In the genomic region with DNA sequence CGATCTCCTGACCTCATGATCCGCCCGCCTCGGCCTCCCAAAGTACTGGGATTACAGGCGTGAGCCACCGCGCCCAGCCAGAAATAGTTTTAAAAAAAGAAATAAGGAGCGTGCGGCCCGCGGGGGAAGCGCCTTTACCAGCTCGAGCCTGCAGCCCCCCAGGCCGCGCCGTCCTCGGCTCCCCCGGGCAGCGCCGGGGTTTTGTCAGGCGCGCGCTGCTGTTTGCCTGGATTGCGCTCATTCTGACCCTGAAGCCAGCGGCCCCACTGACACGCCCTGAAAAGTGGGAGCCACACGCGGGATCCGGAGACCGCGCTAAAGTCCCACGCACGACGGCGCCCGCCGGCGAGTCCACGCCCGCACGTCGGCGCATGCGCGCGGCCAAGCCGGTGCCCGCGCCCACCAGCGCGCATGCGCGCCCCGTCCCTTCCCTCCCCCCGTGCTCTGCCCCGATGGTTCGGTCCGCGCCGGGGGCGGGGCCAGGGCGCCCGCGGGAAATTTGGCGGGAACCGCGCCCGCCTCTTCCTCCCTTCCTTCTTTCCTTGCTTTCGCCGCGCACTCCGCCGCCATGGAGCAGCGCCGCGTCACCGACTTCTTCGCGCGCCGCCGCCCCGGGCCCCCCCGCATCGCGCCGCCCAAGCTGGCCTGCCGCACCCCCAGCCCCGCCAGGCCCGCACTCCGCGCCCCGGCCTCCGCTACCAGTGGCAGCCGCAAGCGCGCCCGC, we compare ENCODE assay signal across 1 cellular context.
TF ChIP-seq lines count a peak whose summit lies in the region.

A gene (plus strand): TSS at position 526 of the 724 bp plus-strand sequence. CDS start 43 bp downstream, at position 569.

TF ChIP-seq in HepG2, 621 proteins besides CTCF, POLR2A, EP300 and RAD21 (continued from another document and continues in another):
- TF ChIP-seq, protein P1, sequence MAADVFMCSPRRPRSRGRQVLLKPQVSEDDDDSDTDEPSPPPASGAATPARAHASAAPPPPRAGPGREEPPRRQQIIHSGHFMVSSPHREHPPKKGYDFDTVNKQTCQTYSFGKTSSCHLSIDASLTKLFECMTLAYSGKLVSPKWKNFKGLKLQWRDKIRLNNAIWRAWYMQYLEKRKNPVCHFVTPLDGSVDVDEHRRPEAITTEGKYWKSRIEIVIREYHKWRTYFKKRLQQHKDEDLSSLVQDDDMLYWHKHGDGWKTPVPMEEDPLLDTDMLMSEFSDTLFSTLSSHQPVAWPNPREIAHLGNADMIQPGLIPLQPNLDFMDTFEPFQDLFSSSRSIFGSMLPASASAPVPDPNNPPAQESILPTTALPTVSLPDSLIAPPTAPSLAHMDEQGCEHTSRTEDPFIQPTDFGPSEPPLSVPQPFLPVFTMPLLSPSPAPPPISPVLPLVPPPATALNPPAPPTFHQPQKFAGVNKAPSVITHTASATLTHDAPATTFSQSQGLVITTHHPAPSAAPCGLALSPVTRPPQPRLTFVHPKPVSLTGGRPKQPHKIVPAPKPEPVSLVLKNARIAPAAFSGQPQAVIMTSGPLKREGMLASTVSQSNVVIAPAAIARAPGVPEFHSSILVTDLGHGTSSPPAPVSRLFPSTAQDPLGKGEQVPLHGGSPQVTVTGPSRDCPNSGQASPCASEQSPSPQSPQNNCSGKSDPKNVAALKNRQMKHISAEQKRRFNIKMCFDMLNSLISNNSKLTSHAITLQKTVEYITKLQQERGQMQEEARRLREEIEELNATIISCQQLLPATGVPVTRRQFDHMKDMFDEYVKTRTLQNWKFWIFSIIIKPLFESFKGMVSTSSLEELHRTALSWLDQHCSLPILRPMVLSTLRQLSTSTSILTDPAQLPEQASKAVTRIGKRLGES (CRISPR knock-in tag; IDR thresholded peaks at IDR 0.05; ENCODE audit: borderline replicate concordance): peak; percentile 15; the same call in 1 of the 2 replicates
- TF ChIP-seq, protein P2, sequence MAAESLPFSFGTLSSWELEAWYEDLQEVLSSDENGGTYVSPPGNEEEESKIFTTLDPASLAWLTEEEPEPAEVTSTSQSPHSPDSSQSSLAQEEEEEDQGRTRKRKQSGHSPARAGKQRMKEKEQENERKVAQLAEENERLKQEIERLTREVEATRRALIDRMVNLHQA (CRISPR knock-in tag; IDR thresholded peaks at IDR 0.05): no peak
- TF ChIP-seq, protein P3, sequence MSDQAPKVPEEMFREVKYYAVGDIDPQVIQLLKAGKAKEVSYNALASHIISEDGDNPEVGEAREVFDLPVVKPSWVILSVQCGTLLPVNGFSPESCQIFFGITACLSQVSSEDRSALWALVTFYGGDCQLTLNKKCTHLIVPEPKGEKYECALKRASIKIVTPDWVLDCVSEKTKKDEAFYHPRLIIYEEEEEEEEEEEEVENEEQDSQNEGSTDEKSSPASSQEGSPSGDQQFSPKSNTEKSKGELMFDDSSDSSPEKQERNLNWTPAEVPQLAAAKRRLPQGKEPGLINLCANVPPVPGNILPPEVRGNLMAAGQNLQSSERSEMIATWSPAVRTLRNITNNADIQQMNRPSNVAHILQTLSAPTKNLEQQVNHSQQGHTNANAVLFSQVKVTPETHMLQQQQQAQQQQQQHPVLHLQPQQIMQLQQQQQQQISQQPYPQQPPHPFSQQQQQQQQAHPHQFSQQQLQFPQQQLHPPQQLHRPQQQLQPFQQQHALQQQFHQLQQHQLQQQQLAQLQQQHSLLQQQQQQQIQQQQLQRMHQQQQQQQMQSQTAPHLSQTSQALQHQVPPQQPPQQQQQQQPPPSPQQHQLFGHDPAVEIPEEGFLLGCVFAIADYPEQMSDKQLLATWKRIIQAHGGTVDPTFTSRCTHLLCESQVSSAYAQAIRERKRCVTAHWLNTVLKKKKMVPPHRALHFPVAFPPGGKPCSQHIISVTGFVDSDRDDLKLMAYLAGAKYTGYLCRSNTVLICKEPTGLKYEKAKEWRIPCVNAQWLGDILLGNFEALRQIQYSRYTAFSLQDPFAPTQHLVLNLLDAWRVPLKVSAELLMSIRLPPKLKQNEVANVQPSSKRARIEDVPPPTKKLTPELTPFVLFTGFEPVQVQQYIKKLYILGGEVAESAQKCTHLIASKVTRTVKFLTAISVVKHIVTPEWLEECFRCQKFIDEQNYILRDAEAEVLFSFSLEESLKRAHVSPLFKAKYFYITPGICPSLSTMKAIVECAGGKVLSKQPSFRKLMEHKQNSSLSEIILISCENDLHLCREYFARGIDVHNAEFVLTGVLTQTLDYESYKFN (CRISPR knock-in tag; conservative IDR thresholded peaks at IDR 0.05): no peak
- TF ChIP-seq TMF1 (CRISPR knock-in tag; IDR thresholded peaks at IDR 0.05; ENCODE audit: low read depth) (peak; percentile 46; the same call in 1 of the 2 replicates), ZNF431 (CRISPR knock-in tag; IDR thresholded peaks at IDR 0.05; ENCODE audit: borderline replicate concordance, low read depth) (peak; percentile 81), ZNF7 (CRISPR knock-in tag; IDR thresholded peaks at IDR 0.05) (no peak), ZNF780A (CRISPR knock-in tag; IDR thresholded peaks at IDR 0.05) (no peak), KLF15 (CRISPR knock-in tag; IDR thresholded peaks at IDR 0.05; ENCODE audit: borderline replicate concordance) (no peak), ZNF20 (CRISPR knock-in tag; IDR thresholded peaks at IDR 0.05) (no peak), ZMYM3 (CRISPR knock-in tag; IDR thresholded peaks at IDR 0.05) (no peak), ZNF75D (CRISPR knock-in tag; IDR thresholded peaks at IDR 0.05; ENCODE audit: borderline replicate concordance) (no peak), SRF (IDR thresholded peaks at IDR 0.05; ENCODE audit: low read depth, low read length) (no peak)
- TF ChIP-seq, protein P4, sequence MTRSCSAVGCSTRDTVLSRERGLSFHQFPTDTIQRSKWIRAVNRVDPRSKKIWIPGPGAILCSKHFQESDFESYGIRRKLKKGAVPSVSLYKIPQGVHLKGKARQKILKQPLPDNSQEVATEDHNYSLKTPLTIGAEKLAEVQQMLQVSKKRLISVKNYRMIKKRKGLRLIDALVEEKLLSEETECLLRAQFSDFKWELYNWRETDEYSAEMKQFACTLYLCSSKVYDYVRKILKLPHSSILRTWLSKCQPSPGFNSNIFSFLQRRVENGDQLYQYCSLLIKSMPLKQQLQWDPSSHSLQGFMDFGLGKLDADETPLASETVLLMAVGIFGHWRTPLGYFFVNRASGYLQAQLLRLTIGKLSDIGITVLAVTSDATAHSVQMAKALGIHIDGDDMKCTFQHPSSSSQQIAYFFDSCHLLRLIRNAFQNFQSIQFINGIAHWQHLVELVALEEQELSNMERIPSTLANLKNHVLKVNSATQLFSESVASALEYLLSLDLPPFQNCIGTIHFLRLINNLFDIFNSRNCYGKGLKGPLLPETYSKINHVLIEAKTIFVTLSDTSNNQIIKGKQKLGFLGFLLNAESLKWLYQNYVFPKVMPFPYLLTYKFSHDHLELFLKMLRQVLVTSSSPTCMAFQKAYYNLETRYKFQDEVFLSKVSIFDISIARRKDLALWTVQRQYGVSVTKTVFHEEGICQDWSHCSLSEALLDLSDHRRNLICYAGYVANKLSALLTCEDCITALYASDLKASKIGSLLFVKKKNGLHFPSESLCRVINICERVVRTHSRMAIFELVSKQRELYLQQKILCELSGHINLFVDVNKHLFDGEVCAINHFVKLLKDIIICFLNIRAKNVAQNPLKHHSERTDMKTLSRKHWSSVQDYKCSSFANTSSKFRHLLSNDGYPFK (CRISPR knock-in tag; IDR thresholded peaks at IDR 0.05; ENCODE audit: borderline replicate concordance): no peak
- TF ChIP-seq, protein P5, sequence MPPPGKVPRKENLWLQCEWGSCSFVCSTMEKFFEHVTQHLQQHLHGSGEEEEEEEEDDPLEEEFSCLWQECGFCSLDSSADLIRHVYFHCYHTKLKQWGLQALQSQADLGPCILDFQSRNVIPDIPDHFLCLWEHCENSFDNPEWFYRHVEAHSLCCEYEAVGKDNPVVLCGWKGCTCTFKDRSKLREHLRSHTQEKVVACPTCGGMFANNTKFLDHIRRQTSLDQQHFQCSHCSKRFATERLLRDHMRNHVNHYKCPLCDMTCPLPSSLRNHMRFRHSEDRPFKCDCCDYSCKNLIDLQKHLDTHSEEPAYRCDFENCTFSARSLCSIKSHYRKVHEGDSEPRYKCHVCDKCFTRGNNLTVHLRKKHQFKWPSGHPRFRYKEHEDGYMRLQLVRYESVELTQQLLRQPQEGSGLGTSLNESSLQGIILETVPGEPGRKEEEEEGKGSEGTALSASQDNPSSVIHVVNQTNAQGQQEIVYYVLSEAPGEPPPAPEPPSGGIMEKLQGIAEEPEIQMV (CRISPR knock-in tag; IDR thresholded peaks at IDR 0.05; ENCODE audit: low read depth): peak; percentile 92
- TF ChIP-seq, protein P6, sequence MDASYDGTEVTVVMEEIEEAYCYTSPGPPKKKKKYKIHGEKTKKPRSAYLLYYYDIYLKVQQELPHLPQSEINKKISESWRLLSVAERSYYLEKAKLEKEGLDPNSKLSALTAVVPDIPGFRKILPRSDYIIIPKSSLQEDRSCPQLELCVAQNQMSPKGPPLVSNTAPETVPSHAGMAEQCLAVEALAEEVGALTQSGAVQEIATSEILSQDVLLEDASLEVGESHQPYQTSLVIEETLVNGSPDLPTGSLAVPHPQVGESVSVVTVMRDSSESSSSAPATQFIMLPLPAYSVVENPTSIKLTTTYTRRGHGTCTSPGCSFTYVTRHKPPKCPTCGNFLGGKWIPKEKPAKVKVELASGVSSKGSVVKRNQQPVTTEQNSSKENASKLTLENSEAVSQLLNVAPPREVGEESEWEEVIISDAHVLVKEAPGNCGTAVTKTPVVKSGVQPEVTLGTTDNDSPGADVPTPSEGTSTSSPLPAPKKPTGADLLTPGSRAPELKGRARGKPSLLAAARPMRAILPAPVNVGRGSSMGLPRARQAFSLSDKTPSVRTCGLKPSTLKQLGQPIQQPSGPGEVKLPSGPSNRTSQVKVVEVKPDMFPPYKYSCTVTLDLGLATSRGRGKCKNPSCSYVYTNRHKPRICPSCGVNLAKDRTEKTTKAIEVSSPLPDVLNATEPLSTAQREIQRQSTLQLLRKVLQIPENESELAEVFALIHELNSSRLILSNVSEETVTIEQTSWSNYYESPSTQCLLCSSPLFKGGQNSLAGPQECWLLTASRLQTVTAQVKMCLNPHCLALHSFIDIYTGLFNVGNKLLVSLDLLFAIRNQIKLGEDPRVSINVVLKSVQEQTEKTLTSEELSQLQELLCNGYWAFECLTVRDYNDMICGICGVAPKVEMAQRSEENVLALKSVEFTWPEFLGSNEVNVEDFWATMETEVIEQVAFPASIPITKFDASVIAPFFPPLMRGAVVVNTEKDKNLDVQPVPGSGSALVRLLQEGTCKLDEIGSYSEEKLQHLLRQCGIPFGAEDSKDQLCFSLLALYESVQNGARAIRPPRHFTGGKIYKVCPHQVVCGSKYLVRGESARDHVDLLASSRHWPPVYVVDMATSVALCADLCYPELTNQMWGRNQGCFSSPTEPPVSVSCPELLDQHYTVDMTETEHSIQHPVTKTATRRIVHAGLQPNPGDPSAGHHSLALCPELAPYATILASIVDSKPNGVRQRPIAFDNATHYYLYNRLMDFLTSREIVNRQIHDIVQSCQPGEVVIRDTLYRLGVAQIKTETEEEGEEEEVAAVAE (CRISPR knock-in tag; IDR thresholded peaks at IDR 0.05; ENCODE audit: borderline replicate concordance): no peak
- TF ChIP-seq, protein P7, sequence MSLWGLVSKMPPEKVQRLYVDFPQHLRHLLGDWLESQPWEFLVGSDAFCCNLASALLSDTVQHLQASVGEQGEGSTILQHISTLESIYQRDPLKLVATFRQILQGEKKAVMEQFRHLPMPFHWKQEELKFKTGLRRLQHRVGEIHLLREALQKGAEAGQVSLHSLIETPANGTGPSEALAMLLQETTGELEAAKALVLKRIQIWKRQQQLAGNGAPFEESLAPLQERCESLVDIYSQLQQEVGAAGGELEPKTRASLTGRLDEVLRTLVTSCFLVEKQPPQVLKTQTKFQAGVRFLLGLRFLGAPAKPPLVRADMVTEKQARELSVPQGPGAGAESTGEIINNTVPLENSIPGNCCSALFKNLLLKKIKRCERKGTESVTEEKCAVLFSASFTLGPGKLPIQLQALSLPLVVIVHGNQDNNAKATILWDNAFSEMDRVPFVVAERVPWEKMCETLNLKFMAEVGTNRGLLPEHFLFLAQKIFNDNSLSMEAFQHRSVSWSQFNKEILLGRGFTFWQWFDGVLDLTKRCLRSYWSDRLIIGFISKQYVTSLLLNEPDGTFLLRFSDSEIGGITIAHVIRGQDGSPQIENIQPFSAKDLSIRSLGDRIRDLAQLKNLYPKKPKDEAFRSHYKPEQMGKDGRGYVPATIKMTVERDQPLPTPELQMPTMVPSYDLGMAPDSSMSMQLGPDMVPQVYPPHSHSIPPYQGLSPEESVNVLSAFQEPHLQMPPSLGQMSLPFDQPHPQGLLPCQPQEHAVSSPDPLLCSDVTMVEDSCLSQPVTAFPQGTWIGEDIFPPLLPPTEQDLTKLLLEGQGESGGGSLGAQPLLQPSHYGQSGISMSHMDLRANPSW (CRISPR knock-in tag; IDR thresholded peaks at IDR 0.05; ENCODE audit: borderline replicate concordance): no peak
- TF ChIP-seq, protein P8, sequence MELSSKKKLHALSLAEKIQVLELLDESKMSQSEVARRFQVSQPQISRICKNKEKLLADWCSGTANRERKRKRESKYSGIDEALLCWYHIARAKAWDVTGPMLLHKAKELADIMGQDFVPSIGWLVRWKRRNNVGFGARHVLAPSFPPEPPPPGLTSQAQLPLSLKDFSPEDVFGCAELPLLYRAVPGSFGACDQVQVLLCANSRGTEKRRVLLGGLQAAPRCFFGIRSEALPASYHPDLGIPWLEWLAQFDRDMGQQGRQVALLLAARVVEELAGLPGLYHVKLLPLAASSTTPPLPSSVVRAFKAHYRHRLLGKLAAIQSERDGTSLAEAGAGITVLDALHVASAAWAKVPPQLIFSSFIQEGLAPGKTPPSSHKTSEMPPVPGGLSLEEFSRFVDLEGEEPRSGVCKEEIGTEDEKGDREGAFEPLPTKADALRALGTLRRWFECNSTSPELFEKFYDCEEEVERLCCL (CRISPR knock-in tag; IDR thresholded peaks at IDR 0.05; ENCODE audit: borderline replicate concordance): no peak
- TF ChIP-seq, protein P9, sequence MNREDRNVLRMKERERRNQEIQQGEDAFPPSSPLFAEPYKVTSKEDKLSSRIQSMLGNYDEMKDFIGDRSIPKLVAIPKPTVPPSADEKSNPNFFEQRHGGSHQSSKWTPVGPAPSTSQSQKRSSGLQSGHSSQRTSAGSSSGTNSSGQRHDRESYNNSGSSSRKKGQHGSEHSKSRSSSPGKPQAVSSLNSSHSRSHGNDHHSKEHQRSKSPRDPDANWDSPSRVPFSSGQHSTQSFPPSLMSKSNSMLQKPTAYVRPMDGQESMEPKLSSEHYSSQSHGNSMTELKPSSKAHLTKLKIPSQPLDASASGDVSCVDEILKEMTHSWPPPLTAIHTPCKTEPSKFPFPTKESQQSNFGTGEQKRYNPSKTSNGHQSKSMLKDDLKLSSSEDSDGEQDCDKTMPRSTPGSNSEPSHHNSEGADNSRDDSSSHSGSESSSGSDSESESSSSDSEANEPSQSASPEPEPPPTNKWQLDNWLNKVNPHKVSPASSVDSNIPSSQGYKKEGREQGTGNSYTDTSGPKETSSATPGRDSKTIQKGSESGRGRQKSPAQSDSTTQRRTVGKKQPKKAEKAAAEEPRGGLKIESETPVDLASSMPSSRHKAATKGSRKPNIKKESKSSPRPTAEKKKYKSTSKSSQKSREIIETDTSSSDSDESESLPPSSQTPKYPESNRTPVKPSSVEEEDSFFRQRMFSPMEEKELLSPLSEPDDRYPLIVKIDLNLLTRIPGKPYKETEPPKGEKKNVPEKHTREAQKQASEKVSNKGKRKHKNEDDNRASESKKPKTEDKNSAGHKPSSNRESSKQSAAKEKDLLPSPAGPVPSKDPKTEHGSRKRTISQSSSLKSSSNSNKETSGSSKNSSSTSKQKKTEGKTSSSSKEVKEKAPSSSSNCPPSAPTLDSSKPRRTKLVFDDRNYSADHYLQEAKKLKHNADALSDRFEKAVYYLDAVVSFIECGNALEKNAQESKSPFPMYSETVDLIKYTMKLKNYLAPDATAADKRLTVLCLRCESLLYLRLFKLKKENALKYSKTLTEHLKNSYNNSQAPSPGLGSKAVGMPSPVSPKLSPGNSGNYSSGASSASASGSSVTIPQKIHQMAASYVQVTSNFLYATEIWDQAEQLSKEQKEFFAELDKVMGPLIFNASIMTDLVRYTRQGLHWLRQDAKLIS (CRISPR knock-in tag; IDR thresholded peaks at IDR 0.05): no peak
